11 cellular contexts compared by ENCODE assay signal in genomic region chr20:3047486-3048419, GRCh38. TPM values are rescaled to one million over a fixed set of nuclear protein-coding genes. Genes with fewer than 3 reads are reported as not detected.
DNase-seq lines count a peak whose midpoint lies in the region; ATAC-seq and TF ChIP-seq lines count a peak whose summit lies in the region.
"Had no signal": no experiment of that assay in that cellular context is flagged by ENCODE, and none has a peak within 500 bp of the region (broad histone marks: within the 10 kb centered on the region; RNA-seq: fewer than 3 reads in every experiment).

No MANE protein-coding gene starts in this region.

- H3K27ac ChIP-seq in BLaER1 = no peak overlapping the region
- H3K27ac ChIP-seq in mesendoderm (ENCODE audit: low read depth, low read length) = no peak overlapping the region

- H4K5ac ChIP-seq in mesendoderm (ENCODE audit: low read length) = no peak overlapping the region

- peaks cover 25% of the 10 kb centered on the region for H3K4me1 Mint-ChIP-seq in activated CD4-positive, alpha-beta memory T cell treated with anti-CD3 and anti-CD28 coated beads, Interleukin-2, amount 10 ng/mL, durations not matched to agents 7 days and 5 days

- H3K36me3 Mint-ChIP-seq in activated CD4-positive, alpha-beta memory T cell treated with anti-CD3 and anti-CD28 coated beads, Interleukin-2, amount 10 ng/mL, durations not matched to agents 7 days and 5 days (ENCODE audit: low read depth) = peaks cover 32% of the 10 kb centered on the region

- peaks cover 12% of the 10 kb centered on the region for H3K79me1 ChIP-seq in mesendoderm (ENCODE audit: low read length)

- H3K4me3 ChIP-seq in BLaER1 (peak overlapping the region; percentile 98), HAP-1 (peak overlapping the region; percentile 74), mesendoderm (ENCODE audit: low read length) (no peak overlapping the region), mucosa of descending colon (no peak overlapping the region)

- CTCF ChIA-PET in activated CD4-positive, alpha-beta memory T cell treated with anti-CD3 and anti-CD28 coated beads, Interleukin-2, amount 10 ng/mL, durations not matched to agents 7 days and 5 days (lab: Charles Lee) = no interaction called here

- no peak for ATAC-seq in mucosa of descending colon
- ATAC-seq: gastroesophageal sphincter had no signal

- no peaks in the 10 kb centered on the region for H3K27me3 Mint-ChIP-seq in activated CD4-positive, alpha-beta memory T cell treated with anti-CD3 and anti-CD28 coated beads, Interleukin-2, amount 10 ng/mL, durations not matched to agents 7 days and 5 days

- no peak overlapping the region for H4K8ac ChIP-seq in mesendoderm (ENCODE audit: low read depth, low read length)

- H3K36me3 ChIP-seq in BLaER1 (peaks cover 47% of the 10 kb centered on the region), HAP-1 (replicated peaks) (peaks cover 31% of the 10 kb centered on the region), mesendoderm (ENCODE audit: control insufficient read depth, insufficient read depth, low read length) (peaks cover 14% of the 10 kb centered on the region), mucosa of descending colon (ENCODE audit: low read depth) (no peaks in the 10 kb centered on the region)

- no CpG with 5 or more reads among the region's 14 CpGs for WGBS in mesendoderm (ENCODE audit: extremely low coverage, insufficient coverage, low lambda C conversion rate)

- H2BK120ac ChIP-seq in mesendoderm (ENCODE audit: low read depth, low read length) = no peak overlapping the region

- peaks cover 25% of the 10 kb centered on the region for H3K4me1 ChIP-seq in BLaER1
- peaks cover 4% of the 10 kb centered on the region; the same call in 1 of the 2 replicates for H3K4me1 ChIP-seq in HAP-1
- H3K4me1 ChIP-seq in mesendoderm (ENCODE audit: control insufficient read depth, low read depth, low read length) = peaks cover 2% of the 10 kb centered on the region
- H3K4me1 ChIP-seq in mucosa of descending colon (ENCODE audit: low read depth) = peaks cover 14% of the 10 kb centered on the region

- H3K27ac Mint-ChIP-seq in activated CD4-positive, alpha-beta memory T cell treated with anti-CD3 and anti-CD28 coated beads, Interleukin-2, amount 10 ng/mL, durations not matched to agents 7 days and 5 days = no peak overlapping the region

- no peak overlapping the region for H3K23ac ChIP-seq in mesendoderm (ENCODE audit: low read length)

- H3K27me3 ChIP-seq in BLaER1 (no peaks in the 10 kb centered on the region), HAP-1 (ENCODE audit: low read depth) (no peaks in the 10 kb centered on the region), mesendoderm (ENCODE audit: insufficient read depth, low read length, poor library complexity) (no peaks in the 10 kb centered on the region)
- H3K27me3 ChIP-seq: gastroesophageal sphincter had no signal

- no peak overlapping the region; the same call in 1 of the 2 replicates for H3K9ac ChIP-seq in BLaER1
- peak overlapping the region; percentile 9 for H3K9ac ChIP-seq in mesendoderm (ENCODE audit: low read length)

- no peak overlapping the region for H3K56ac ChIP-seq in mesendoderm (ENCODE audit: low read length)

- in situ Hi-C loops in HAP-1 (cut with MboI; ENCODE audit: low sequenced_read_pairs) = no loop called here

- peak overlapping the region; percentile 74 for H3K4me3 Mint-ChIP-seq in activated CD4-positive, alpha-beta memory T cell treated with anti-CD3 and anti-CD28 coated beads, Interleukin-2, amount 10 ng/mL, durations not matched to agents 7 days and 5 days

- H2AK5ac ChIP-seq in mesendoderm (ENCODE audit: low read length) = no peak overlapping the region

- H2BK15ac ChIP-seq in mesendoderm (replicated peaks; ENCODE audit: low read depth) = no peak overlapping the region

- H3K79me2 ChIP-seq in mesendoderm (ENCODE audit: control insufficient read depth, insufficient read depth, low read length) = peaks cover 10% of the 10 kb centered on the region

- H3K4ac ChIP-seq in mesendoderm (ENCODE audit: low read depth, low read length) = no peak overlapping the region

- H3K18ac ChIP-seq in mesendoderm (ENCODE audit: low read length) = no peak overlapping the region

- H3K9me3 ChIP-seq in BLaER1 (no peaks in the 10 kb centered on the region), HAP-1 (no peaks in the 10 kb centered on the region), mucosa of descending colon (no peaks in the 10 kb centered on the region)
- H3K9me3 ChIP-seq: gastroesophageal sphincter had no signal

- H3K9me3 Mint-ChIP-seq in activated CD4-positive, alpha-beta memory T cell treated with anti-CD3 and anti-CD28 coated beads, Interleukin-2, amount 10 ng/mL, durations not matched to agents 7 days and 5 days = no peaks in the 10 kb centered on the region

- intact Hi-C loops in mucosa of descending colon (cut with DNase I, micrococcal nuclease) = no loop called here

- DNase-seq in HAP-1 (ENCODE audit: low spot score in 2 of 2) (no peak), mesendoderm (no peak), mucosa of descending colon (no peak), NCI-H526 treated with DMSO at 0.1 percent for 48 hours (lab: John Stamatoyannopoulos, UW) (no peak), EL (no peak), iPS-NIHi7 (ENCODE audit: extremely low spot score) (no peak)
- DNase-seq in activated CD4-positive, alpha-beta memory T cell treated with anti-CD3 and anti-CD28 coated beads, Interleukin-2, amount 10 ng/mL, durations not matched to agents 7 days and 5 days = no peak
- DNase-seq: activated CD4-positive, alpha-beta T cell treated with anti-CD3 and anti-CD28 coated beads, Interleukin-2, amount 50 U/mL, for 48 hours had no signal

- peaks cover 29% of the 10 kb centered on the region for H4K20me1 ChIP-seq in BLaER1

- POLR2A ChIA-PET in activated CD4-positive, alpha-beta memory T cell treated with anti-CD3 and anti-CD28 coated beads, Interleukin-2, amount 10 ng/mL, durations not matched to agents 7 days and 5 days (lab: Charles Lee) = interaction anchor here (1.1 to 1.2 kb wide), 2 partner anchors 55 to 155 kb away, joined by 3 to 4 read pairs; no protein-coding TSS in a partner anchor

- H2BK5ac ChIP-seq in mesendoderm (ENCODE audit: low read length) = no peak overlapping the region

- no peak for TF ChIP-seq CTCF in mucosa of descending colon (IDR thresholded peaks at IDR 0.05)

- H3K4me2 ChIP-seq in BLaER1 (peak overlapping the region; percentile 98), mesendoderm (ENCODE audit: low read length) (no peak overlapping the region)

RNA-seq across cellular contexts. Expression of gene MRPS26, which starts 1.9 kb away (rescaled TPM):
- total RNA-seq in activated CD4-positive, alpha-beta memory T cell treated with anti-CD3 and anti-CD28 coated beads, Interleukin-2, amount 10 ng/mL, durations not matched to agents 7 days and 5 days = 10 to 100 TPM; 33.7 to 35.3 TPM
- polyA plus RNA-seq in mesendoderm (2013, experiment 1 of 2) = 66.1 TPM
- 66.6 TPM for polyA plus RNA-seq in mesendoderm (2013, experiment 2 of 2)
- total RNA-seq in mucosa of descending colon = 10 to 100 TPM; 29.6 to 47.9 (median 32.9) TPM

RNA-seq across cellular contexts. Expression of gene GNRH2, which starts 4.3 kb away (rescaled TPM):
- 1 to 10 TPM; 2.3 to 3.0 TPM for total RNA-seq in activated CD4-positive, alpha-beta memory T cell treated with anti-CD3 and anti-CD28 coated beads, Interleukin-2, amount 10 ng/mL, durations not matched to agents 7 days and 5 days
- 0.20 TPM for polyA plus RNA-seq in mesendoderm (2013, experiment 1 of 2)
- not detected for polyA plus RNA-seq in mesendoderm (2013, experiment 2 of 2)
- total RNA-seq in mucosa of descending colon = 1 to 10 TPM in 1 of 3 donors, not detected in 2; 1.1 TPM
- total RNA-seq: cerebellum had no signal

RNA-seq across cellular contexts. Expression of gene OXT, which starts 23.7 kb away (rescaled TPM):
- not detected for total RNA-seq in activated CD4-positive, alpha-beta memory T cell treated with anti-CD3 and anti-CD28 coated beads, Interleukin-2, amount 10 ng/mL, durations not matched to agents 7 days and 5 days
- 0.14 TPM for polyA plus RNA-seq in mesendoderm (2013, experiment 1 of 2)
- 0.25 TPM for polyA plus RNA-seq in mesendoderm (2013, experiment 2 of 2)
- under 1 TPM in 1 of 3 donors, not detected in 2; 0.66 TPM for total RNA-seq in mucosa of descending colon
- total RNA-seq: cerebellum, gastroesophageal sphincter had no signal

RNA-seq across cellular contexts. Expression of gene AVP, which starts 36.8 kb away (rescaled TPM):
- total RNA-seq in activated CD4-positive, alpha-beta memory T cell treated with anti-CD3 and anti-CD28 coated beads, Interleukin-2, amount 10 ng/mL, durations not matched to agents 7 days and 5 days = not detected
- 0.07 TPM for polyA plus RNA-seq in mesendoderm (2013, experiment 1 of 2)
- 0.13 TPM for polyA plus RNA-seq in mesendoderm (2013, experiment 2 of 2)
- total RNA-seq in mucosa of descending colon = not detected
- total RNA-seq: cerebellum, gastroesophageal sphincter had no signal

Comparison
In these comparisons a context has a peak if more than half of its experiments do, and no peak if none do; other contexts are left out.
1. H3K4me3 ChIP-seq: peak in BLaER1 (single experiment) and HAP-1 (single experiment); none in mesendoderm (single experiment) and mucosa of descending colon (single experiment).